Comparison of ENCODE assay signal across 8 cellular contexts in the genomic region with DNA sequence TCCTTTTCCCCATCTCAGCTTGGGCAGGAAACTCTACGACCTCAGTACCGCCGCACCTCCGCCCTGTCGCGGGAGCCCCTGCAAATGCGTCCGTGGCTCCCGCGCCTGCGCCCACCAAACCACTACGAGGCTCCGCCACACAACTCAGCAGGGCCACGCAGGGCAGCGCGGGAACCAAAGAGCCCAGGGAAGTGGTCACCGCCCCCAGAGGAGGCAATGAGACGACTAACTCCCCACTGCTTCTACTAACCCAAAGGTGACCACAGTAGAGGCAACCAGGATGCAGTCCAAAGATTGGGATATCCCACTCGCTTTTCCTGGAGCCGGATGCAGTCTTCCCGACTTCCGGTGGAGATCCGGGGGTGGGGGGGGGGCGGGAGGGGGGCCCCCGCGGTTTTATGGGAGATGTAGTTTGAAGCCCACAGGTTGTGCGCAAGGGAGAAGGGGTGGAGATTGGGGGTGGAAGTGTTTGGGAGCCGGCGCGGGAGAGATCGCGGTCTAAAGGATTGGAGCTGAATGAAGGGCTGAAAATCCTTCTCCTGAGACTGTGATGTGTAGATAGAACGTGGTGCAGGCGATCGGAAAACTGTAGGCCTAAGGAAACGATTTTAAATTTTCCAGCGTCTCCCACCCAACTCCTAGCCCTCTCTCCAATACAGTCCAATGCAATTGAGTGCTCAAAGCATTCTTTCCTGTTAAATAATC. TPM values are rescaled to one million over a fixed set of nuclear protein-coding genes. Genes with fewer than 3 reads are reported as not detected.
DNase-seq lines count a peak whose midpoint lies in the region; ATAC-seq and TF ChIP-seq lines count a peak whose summit lies in the region.

Gene NUDT12, minus strand, starts transcription at position 337 of the 705 bp plus-strand sequence. CDS start 2,541 bp downstream, outside the sequence.

- intact Hi-C loops in ovary (cut with DNase I): no loop called here

- WGBS in ovary, 3 donors: 1 to 2% (median 1%) methylated on average over 35 to 37 of the region's 37 CpGs
- 1 to 2% methylated on average over 31 to 37 of the region's 37 CpGs for WGBS in upper lobe of left lung, 2 donors

- TF ChIP-seq EP300 in ovary (IDR thresholded peaks at IDR 0.05) (no peak), upper lobe of left lung (IDR thresholded peaks at IDR 0.05) (no peak)

- H3K9me3 ChIP-seq in adipocyte (ENCODE audit: control insufficient read depth, low read length) (no peaks in the 10 kb centered on the region), cardiac muscle cell (ENCODE audit: low read depth) (no peaks in the 10 kb centered on the region), ovary (no peaks in the 10 kb centered on the region), upper lobe of left lung (no peaks in the 10 kb centered on the region)

- DNase-seq in EH (ENCODE audit: low read depth) (peak; percentile 81), LHCN-M2 (ENCODE audit: low read depth) (peak; percentile 81), SK-MEL-5 (ENCODE audit: low read depth, low spot score) (peak; percentile 79), adipocyte (ENCODE audit: low read depth) (peak; percentile 87), cardiac muscle cell (ENCODE audit: low read depth in 1 of 2, low spot score in 1 of 2) (peak; percentile 80 to 87), ovary (peak; percentile 68 to 81 (median 74)), upper lobe of left lung (peak; percentile 59 to 90)

- TF ChIP-seq POLR2A in ovary (IDR thresholded peaks at IDR 0.05) (peak; percentile 47), upper lobe of left lung (IDR thresholded peaks at IDR 0.05) (peak in 1 of 4 donors; percentile 63)

- H3K9ac ChIP-seq in adipocyte (ENCODE audit: low read length): peak within 1 kb of the TSS; percentile 93

- peaks cover 13% of the 10 kb centered on the region for H3K36me3 ChIP-seq in adipocyte (ENCODE audit: control insufficient read depth, insufficient read depth, low read length, severe bottlenecking)
- no peaks in the 10 kb centered on the region for H3K36me3 ChIP-seq in cardiac muscle cell
- no peaks in the 10 kb centered on the region for H3K36me3 ChIP-seq in ovary
- peaks cover 0 to 4% (median 0%) of the 10 kb centered on the region in 4 donors for H3K36me3 ChIP-seq in upper lobe of left lung

- H3K27me3 ChIP-seq in adipocyte (replicated peaks; ENCODE audit: control insufficient read depth, insufficient read depth, low read length) (no peaks in the 10 kb centered on the region), cardiac muscle cell (no peaks in the 10 kb centered on the region), ovary (no peaks in the 10 kb centered on the region), upper lobe of left lung (no peaks in the 10 kb centered on the region)

- no peak for TF ChIP-seq CTCF in cardiac muscle cell (IDR thresholded peaks at IDR 0.05; ENCODE audit: low read depth, low read length)
- TF ChIP-seq CTCF in ovary (IDR thresholded peaks at IDR 0.05): no peak
- no peak for TF ChIP-seq CTCF in upper lobe of left lung (IDR thresholded peaks at IDR 0.05)

- H3K27ac ChIP-seq in cardiac muscle cell (peak within 1 kb of the TSS; percentile 87), ovary (peak within 1 kb of the TSS; percentile 69 to 78), upper lobe of left lung (peak within 1 kb of the TSS; percentile 73 to 89 (median 84))

- in situ Hi-C loops in SK-MEL-5 (cut with HindIII; ENCODE audit: low pct_unique_long_range_greater_than_20kb, low sequenced_read_pairs): no loop called here

- H3K4me1 ChIP-seq in adipocyte (ENCODE audit: control insufficient read depth, insufficient read depth, low read length): peaks cover 15% of the 10 kb centered on the region
- H3K4me1 ChIP-seq in cardiac muscle cell (ENCODE audit: low read depth): peaks cover 10% of the 10 kb centered on the region
- peaks cover 2% of the 10 kb centered on the region for H3K4me1 ChIP-seq in ovary (ENCODE audit: insufficient read depth)
- peaks cover 3 to 8% (median 6%) of the 10 kb centered on the region in 4 donors for H3K4me1 ChIP-seq in upper lobe of left lung

- H3K4me3 ChIP-seq in adipocyte (ENCODE audit: low read length) (peak within 1 kb of the TSS; percentile 97), cardiac muscle cell (peak within 1 kb of the TSS; percentile 64), ovary (peak within 1 kb of the TSS; percentile 76), upper lobe of left lung (peak within 1 kb of the TSS; percentile 52 to 81 (median 70))

- ATAC-seq in GM21786 (IDR thresholded peaks at IDR 0.05; ENCODE audit: unreplicated experiment): peak; percentile 93
- peak; percentile 89 to 95 for ATAC-seq in upper lobe of left lung (ENCODE audit: low FRiP score in 2 of 2)

RNA-seq across cellular contexts. Expression of gene NUDT12, which starts in this region (rescaled TPM):
- total RNA-seq in LHCN-M2 (2014; rRNA removed) (17.2 and 19.5 TPM in 2 replicates), cardiac muscle cell (9.1 and 18.3 TPM in 2 replicates), ovary (1 to 10 TPM; 4.9 to 9.9 (median 7.2) TPM), upper lobe of left lung (10 to 100 TPM in 3 of 6 donors, 1 to 10 TPM in 3; 3.2 to 25.1 (median 12.4) TPM)
- 4.6 TPM for polyA plus RNA-seq in LHCN-M2 (2012)
- 26.4 and 29.3 TPM in 2 replicates for total RNA-seq in SK-MEL-5 (2014; rRNA removed; shearing (Covaris generic))
- 9.4 and 15.2 TPM in 2 replicates for polyA plus RNA-seq in SK-MEL-5 (2015; cell fraction: cytosol; rRNA removed)
- polyA plus RNA-seq in SK-MEL-5 (2015; cell fraction: nucleus; rRNA removed): 122 and 124 TPM in 2 replicates
- polyA plus RNA-seq in cardiac muscle cell (9.3 and 13.6 TPM in 2 replicates), ovary (1 to 10 TPM; 5.3 to 8.1 TPM)

Comparison
In these comparisons a context has a peak if more than half of its experiments do, and no peak if none do; other contexts are left out.
1. Peak in every context shown above with its lines: DNase-seq, ATAC-seq, H3K4me3 ChIP-seq and H3K27ac ChIP-seq.